2 cellular contexts compared by ENCODE assay signal in the genomic region with DNA sequence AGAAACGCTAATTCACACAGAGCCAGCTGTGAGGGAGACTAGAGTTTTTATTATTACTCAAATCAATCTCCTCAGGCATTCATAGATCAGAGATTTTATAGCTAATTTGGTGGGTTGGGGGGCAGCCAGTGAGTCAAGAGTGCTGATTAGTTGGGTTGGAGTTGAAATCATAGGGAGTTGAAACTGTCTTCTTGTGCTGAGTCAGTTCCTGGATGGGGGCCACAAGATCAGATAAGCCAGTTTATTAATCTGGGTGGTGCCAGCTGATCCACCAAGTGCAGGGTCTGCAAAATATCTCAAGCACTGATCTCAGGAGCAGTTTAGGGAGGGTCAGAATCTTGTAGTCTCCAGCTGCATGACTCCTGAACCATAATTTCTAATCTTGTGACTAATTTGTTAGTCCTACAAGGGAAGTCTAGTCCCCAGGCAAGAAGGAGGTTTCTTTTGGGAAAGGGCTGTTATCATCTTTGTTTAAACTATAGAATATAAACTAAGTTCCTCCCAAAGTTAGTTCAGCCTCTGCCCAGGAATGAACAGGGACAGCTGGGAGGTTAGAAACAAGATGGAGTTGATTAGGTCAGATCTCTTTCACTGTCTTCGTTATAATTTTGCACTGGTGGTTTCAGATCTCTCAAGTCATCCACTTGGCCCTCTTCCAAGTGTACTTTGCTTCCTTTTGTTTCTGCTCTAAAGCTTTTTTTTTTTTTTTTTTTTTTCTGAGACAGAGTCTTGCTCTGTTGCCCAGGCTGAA.
TF ChIP-seq lines count a peak whose summit lies in the region.

No MANE protein-coding gene starts in this region.

TF ChIP-seq in IMR-90, 13 proteins besides CTCF, POLR2A, EP300 and RAD21 (continued from another document):
- TF ChIP-seq, protein P1, sequence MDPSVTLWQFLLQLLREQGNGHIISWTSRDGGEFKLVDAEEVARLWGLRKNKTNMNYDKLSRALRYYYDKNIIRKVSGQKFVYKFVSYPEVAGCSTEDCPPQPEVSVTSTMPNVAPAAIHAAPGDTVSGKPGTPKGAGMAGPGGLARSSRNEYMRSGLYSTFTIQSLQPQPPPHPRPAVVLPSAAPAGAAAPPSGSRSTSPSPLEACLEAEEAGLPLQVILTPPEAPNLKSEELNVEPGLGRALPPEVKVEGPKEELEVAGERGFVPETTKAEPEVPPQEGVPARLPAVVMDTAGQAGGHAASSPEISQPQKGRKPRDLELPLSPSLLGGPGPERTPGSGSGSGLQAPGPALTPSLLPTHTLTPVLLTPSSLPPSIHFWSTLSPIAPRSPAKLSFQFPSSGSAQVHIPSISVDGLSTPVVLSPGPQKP (IDR thresholded peaks at IDR 0.05; ENCODE audit: borderline replicate concordance, low read depth, low read length) = no peak
- no peak for TF ChIP-seq SMC3 (IDR thresholded peaks at IDR 0.05; ENCODE audit: low read depth, low read length)
- TF ChIP-seq RFX5 (IDR thresholded peaks at IDR 0.05; ENCODE audit: low read depth, low read length) = no peak

TF ChIP-seq in SK-N-SH treated with all-trans-retinoic acid at 6 μM for 48 hours, 23 proteins besides CTCF, POLR2A, EP300 and RAD21 (continued from another document):
- TF ChIP-seq, protein P2, sequence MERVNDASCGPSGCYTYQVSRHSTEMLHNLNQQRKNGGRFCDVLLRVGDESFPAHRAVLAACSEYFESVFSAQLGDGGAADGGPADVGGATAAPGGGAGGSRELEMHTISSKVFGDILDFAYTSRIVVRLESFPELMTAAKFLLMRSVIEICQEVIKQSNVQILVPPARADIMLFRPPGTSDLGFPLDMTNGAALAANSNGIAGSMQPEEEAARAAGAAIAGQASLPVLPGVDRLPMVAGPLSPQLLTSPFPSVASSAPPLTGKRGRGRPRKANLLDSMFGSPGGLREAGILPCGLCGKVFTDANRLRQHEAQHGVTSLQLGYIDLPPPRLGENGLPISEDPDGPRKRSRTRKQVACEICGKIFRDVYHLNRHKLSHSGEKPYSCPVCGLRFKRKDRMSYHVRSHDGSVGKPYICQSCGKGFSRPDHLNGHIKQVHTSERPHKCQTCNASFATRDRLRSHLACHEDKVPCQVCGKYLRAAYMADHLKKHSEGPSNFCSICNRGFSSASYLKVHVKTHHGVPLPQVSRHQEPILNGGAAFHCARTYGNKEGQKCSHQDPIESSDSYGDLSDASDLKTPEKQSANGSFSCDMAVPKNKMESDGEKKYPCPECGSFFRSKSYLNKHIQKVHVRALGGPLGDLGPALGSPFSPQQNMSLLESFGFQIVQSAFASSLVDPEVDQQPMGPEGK (CRISPR knock-in tag; IDR thresholded peaks at IDR 0.05; ENCODE audit: borderline replicate concordance) = no peak
- TF ChIP-seq, protein P3, sequence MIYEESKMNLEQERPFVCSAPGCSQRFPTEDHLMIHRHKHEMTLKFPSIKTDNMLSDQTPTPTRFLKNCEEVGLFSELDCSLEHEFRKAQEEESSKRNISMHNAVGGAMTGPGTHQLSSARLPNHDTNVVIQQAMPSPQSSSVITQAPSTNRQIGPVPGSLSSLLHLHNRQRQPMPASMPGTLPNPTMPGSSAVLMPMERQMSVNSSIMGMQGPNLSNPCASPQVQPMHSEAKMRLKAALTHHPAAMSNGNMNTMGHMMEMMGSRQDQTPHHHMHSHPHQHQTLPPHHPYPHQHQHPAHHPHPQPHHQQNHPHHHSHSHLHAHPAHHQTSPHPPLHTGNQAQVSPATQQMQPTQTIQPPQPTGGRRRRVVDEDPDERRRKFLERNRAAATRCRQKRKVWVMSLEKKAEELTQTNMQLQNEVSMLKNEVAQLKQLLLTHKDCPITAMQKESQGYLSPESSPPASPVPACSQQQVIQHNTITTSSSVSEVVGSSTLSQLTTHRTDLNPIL (CRISPR knock-in tag; IDR thresholded peaks at IDR 0.05; ENCODE audit: low read depth) = no peak
- TF ChIP-seq ZNF70 (CRISPR knock-in tag; IDR thresholded peaks at IDR 0.05) (no peak), ISL1 (CRISPR knock-in tag; IDR thresholded peaks at IDR 0.05) (0 out of 2 replicates have a peak, but pooled peaks have one; percentile 21), TOX (CRISPR knock-in tag; IDR thresholded peaks at IDR 0.05; ENCODE audit: borderline replicate concordance) (peak; percentile 28; the same call in 1 of the 2 replicates)
- TF ChIP-seq, protein P4, sequence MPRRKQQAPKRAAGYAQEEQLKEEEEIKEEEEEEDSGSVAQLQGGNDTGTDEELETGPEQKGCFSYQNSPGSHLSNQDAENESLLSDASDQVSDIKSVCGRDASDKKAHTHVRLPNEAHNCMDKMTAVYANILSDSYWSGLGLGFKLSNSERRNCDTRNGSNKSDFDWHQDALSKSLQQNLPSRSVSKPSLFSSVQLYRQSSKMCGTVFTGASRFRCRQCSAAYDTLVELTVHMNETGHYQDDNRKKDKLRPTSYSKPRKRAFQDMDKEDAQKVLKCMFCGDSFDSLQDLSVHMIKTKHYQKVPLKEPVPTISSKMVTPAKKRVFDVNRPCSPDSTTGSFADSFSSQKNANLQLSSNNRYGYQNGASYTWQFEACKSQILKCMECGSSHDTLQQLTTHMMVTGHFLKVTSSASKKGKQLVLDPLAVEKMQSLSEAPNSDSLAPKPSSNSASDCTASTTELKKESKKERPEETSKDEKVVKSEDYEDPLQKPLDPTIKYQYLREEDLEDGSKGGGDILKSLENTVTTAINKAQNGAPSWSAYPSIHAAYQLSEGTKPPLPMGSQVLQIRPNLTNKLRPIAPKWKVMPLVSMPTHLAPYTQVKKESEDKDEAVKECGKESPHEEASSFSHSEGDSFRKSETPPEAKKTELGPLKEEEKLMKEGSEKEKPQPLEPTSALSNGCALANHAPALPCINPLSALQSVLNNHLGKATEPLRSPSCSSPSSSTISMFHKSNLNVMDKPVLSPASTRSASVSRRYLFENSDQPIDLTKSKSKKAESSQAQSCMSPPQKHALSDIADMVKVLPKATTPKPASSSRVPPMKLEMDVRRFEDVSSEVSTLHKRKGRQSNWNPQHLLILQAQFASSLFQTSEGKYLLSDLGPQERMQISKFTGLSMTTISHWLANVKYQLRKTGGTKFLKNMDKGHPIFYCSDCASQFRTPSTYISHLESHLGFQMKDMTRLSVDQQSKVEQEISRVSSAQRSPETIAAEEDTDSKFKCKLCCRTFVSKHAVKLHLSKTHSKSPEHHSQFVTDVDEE (CRISPR knock-in tag; IDR thresholded peaks at IDR 0.05) = no peak
